ENCODE assay signal across 8 cellular contexts in the genomic region with DNA sequence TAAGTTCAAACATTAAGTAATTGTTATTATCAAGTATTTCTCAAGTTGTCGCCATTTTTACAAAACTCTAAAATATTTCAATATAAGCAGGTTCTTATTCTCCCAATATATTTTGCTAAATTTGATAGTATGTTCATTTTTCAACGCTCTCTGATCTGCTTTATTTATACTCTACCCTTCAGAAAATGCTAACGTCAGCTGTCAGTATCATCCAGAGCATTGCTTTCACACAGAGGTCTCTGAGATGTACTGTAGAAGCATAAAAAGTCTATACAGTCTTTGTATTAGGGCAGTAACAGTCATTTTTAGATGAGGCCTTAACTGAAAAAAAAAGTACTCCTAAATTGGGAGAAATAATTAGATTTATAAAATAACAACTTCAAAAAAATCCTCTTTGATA.
"Had no signal": no experiment of that assay in that cellular context is flagged by ENCODE, and none has a peak within 500 bp of the region (broad histone marks: within the 10 kb centered on the region; RNA-seq: fewer than 3 reads in every experiment).

No MANE protein-coding gene starts in this region.

- ATAC-seq: GM12878 had no signal

- DNase-seq: GDM1, GF-D8 had no signal

- FAIRE-seq: G401.6, GM12878, GM12891, GM12892, GM18507, GM19239 had no signal

- H3K4me3 ChIP-seq: GM12878 had no signal
